ENCODE assay signal across 8 cellular contexts in the genomic region with DNA sequence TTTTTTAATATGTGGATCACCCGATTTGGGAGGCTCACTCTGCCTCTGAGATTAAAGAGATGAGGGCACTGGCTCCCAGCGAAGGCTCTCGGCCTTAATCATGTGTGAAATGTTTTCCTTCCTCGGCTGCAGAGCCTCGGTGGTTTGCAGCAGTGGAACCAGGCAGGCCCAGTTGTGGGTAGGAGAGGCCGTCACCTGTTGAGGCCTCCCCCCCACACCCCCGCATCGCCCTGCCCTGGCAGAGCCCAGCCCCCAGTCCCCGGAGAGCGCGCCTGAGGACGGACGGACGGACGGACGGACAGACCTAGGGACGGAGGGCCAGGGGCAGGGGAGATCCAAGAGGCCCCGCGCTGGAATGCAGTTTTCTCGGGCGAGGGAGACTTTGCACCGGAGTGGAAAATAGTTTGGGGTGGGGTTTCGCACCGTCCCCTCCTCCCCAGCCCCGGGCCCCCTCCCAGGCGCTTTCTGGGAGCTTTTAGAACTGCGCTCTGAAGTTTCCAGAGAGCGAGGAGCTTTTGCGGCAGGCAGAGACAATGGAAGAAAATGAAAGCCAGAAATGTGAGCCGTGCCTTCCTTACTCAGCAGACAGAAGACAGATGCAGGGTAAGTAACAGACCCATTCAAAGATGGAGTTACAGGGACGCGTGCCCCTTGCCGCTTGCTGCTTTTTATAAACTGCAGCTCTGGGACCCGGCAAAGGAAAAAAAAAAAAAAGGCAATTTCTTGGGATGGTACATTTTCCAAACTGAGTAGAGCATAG. TPM values are rescaled to one million over a fixed set of nuclear protein-coding genes. Genes with fewer than 3 reads are reported as not detected.
DNase-seq lines count a peak whose midpoint lies in the region; ATAC-seq and TF ChIP-seq lines count a peak whose summit lies in the region.

KIAA1217 (plus strand) TSS at position 478 of the 760 bp plus-strand sequence; CDS start at position 534, 56 bp downstream.

- no peak for DNase-seq in CD4-positive, CD25-positive, alpha-beta regulatory T cell
- DNase-seq in NAMALWA (ENCODE audit: low spot score) (peak; percentile 13), dermis blood vessel endothelial cell (peak; percentile 41), lower lobe of right lung (peak; percentile 60), tibial artery (no peak), NCI-H146 (lab: John Stamatoyannopoulos, UW) (no peak)
- DNase-seq in effector memory CD8-positive, alpha-beta T cell, result no peak

- H3K9me3 Mint-ChIP-seq in CD4-positive, CD25-positive, alpha-beta regulatory T cell, result peaks cover 0 to 4% (median 2%) of the 10 kb centered on the region in 7 donors
- peaks cover 0 to 2% of the 10 kb centered on the region in 2 donors for H3K9me3 Mint-ChIP-seq in effector memory CD8-positive, alpha-beta T cell

- no peak within 1 kb of the TSS for H3K4me3 ChIP-seq in CD4-positive, CD25-positive, alpha-beta regulatory T cell (ENCODE audit: low read depth, low read length)
- H3K4me3 ChIP-seq in lower lobe of right lung (peak within 1 kb of the TSS; percentile 53), tibial artery (peak within 1 kb of the TSS; percentile 51 to 59)

- H3K27ac Mint-ChIP-seq in CD4-positive, CD25-positive, alpha-beta regulatory T cell, result peak within 1 kb of the TSS in 1 of 3 donors; percentile 81
- no peak within 1 kb of the TSS for H3K27ac Mint-ChIP-seq in effector memory CD8-positive, alpha-beta T cell

- no peaks in the 10 kb centered on the region for H3K36me3 Mint-ChIP-seq in CD4-positive, CD25-positive, alpha-beta regulatory T cell
- H3K36me3 Mint-ChIP-seq in effector memory CD8-positive, alpha-beta T cell (ENCODE audit: insufficient read depth), result no peaks in the 10 kb centered on the region

- H3K4me3 Mint-ChIP-seq in CD4-positive, CD25-positive, alpha-beta regulatory T cell, result peak within 1 kb of the TSS in 3 of 4 donors; percentile 1 to 69 (median 62)
- no peak within 1 kb of the TSS for H3K4me3 Mint-ChIP-seq in effector memory CD8-positive, alpha-beta T cell

- ATAC-seq in CD4-positive, CD25-positive, alpha-beta regulatory T cell (ENCODE audit: low read depth in 2 of 2), result no peak
- ATAC-seq in GM21447 (IDR thresholded peaks at IDR 0.05; ENCODE audit: unreplicated experiment) (peak; percentile 28), lower lobe of right lung (peak; percentile 74 to 86)
- ATAC-seq in effector memory CD8-positive, alpha-beta T cell (replicated peaks), result no peak

- H3K9me3 ChIP-seq in CD4-positive, CD25-positive, alpha-beta regulatory T cell (ENCODE audit: control insufficient read depth in 2 of 2, low read length in 2 of 2), result no peaks in the 10 kb centered on the region
- H3K9me3 ChIP-seq in lower lobe of right lung (no peaks in the 10 kb centered on the region), tibial artery (no peaks in the 10 kb centered on the region)

- H3K4me1 ChIP-seq in CD4-positive, CD25-positive, alpha-beta regulatory T cell (ENCODE audit: control insufficient read depth, insufficient read depth, low read length, poor library complexity, severe bottlenecking), result no peaks in the 10 kb centered on the region
- peaks cover 22% of the 10 kb centered on the region for H3K4me1 ChIP-seq in lower lobe of right lung
- peaks cover 0 to 30% (median 14%) of the 10 kb centered on the region in 4 donors for H3K4me1 ChIP-seq in tibial artery

- H3K36me3 ChIP-seq in CD4-positive, CD25-positive, alpha-beta regulatory T cell (ENCODE audit: control insufficient read depth, insufficient read depth, low read length), result no peaks in the 10 kb centered on the region
- H3K36me3 ChIP-seq in lower lobe of right lung (no peaks in the 10 kb centered on the region), tibial artery (no peaks in the 10 kb centered on the region)

- peaks cover 10% of the 10 kb centered on the region for H3K27me3 ChIP-seq in CD4-positive, CD25-positive, alpha-beta regulatory T cell (ENCODE audit: control insufficient read depth, insufficient read depth, low read length)
- H3K27me3 ChIP-seq in lower lobe of right lung (ENCODE audit: low read depth) (no peaks in the 10 kb centered on the region), tibial artery (no peaks in the 10 kb centered on the region)

- H3K27me3 Mint-ChIP-seq in CD4-positive, CD25-positive, alpha-beta regulatory T cell, result peaks cover 40% of the 10 kb centered on the region
- peaks cover 29 to 43% of the 10 kb centered on the region in 2 donors for H3K27me3 Mint-ChIP-seq in effector memory CD8-positive, alpha-beta T cell

- H3K27ac ChIP-seq in CD4-positive, CD25-positive, alpha-beta regulatory T cell (ENCODE audit: insufficient read depth, low read length, poor library complexity, severe bottlenecking), result no peak within 1 kb of the TSS
- peak within 1 kb of the TSS; percentile 87 for H3K27ac ChIP-seq in lower lobe of right lung
- peak within 1 kb of the TSS; percentile 38 to 56 for H3K27ac ChIP-seq in tibial artery

- H3K4me1 Mint-ChIP-seq in CD4-positive, CD25-positive, alpha-beta regulatory T cell, result peaks cover 0 to 14% (median 5%) of the 10 kb centered on the region in 4 donors
- H3K4me1 Mint-ChIP-seq in effector memory CD8-positive, alpha-beta T cell (ENCODE audit: low read depth in 2 of 2), result no peaks in the 10 kb centered on the region

- TF ChIP-seq CTCF in lower lobe of right lung (IDR thresholded peaks at IDR 0.05) (no peak), tibial artery (IDR thresholded peaks at IDR 0.05) (no peak)

- intact Hi-C loops in lower lobe of right lung (cut with DNase I), result no loop called here
- intact Hi-C loops in tibial artery (cut with DNase I; ENCODE audit: low total_unique reads), result no loop called here

RNA-seq across cellular contexts. Expression of gene KIAA1217, which starts in this region (rescaled TPM):
- total RNA-seq in CD4-positive, CD25-positive, alpha-beta regulatory T cell, result 0.10 TPM
- polyA plus RNA-seq in CD4-positive, CD25-positive, alpha-beta regulatory T cell, result not detected
- total RNA-seq in dermis blood vessel endothelial cell (7.5 and 15.3 TPM in 2 replicates), lower lobe of right lung (37.2 TPM)

Comparison
In these comparisons a context has a peak if more than half of its experiments do, and no peak if none do; other contexts are left out.
1. ATAC-seq: peak in GM21447 (single experiment) and lower lobe of right lung (2 of 2); none in CD4-positive, CD25-positive, alpha-beta regulatory T cell (0 of 2) and effector memory CD8-positive, alpha-beta T cell (single experiment).
2. DNase-seq: peak in NAMALWA (single experiment), dermis blood vessel endothelial cell (single experiment) and lower lobe of right lung (single experiment); none in CD4-positive, CD25-positive, alpha-beta regulatory T cell (0 of 3), tibial artery (0 of 2), NCI-H146 (single experiment) and effector memory CD8-positive, alpha-beta T cell (0 of 3).
3. H3K4me3 Mint-ChIP-seq: peak in CD4-positive, CD25-positive, alpha-beta regulatory T cell (3 of 4); none in effector memory CD8-positive, alpha-beta T cell (0 of 2).